Comparison of ENCODE assay signal across 2 cellular contexts in genomic region chr2:120769787-120770120, GRCh38.
TF ChIP-seq lines count a peak whose summit lies in the region.

No MANE protein-coding gene starts in this region.

TF ChIP-seq in HEK293, 187 proteins besides CTCF, POLR2A, EP300 and RAD21:
- TF ChIP-seq ZNF366 (tag by site-specific recombination; conservative IDR thresholded peaks at IDR 0.05) (no peak), ZFP41 (tag by site-specific recombination; IDR thresholded peaks at IDR 0.05; ENCODE audit: borderline replicate concordance) (no peak), ZNF16 (tag by site-specific recombination; IDR thresholded peaks at IDR 0.05; ENCODE audit: low read depth) (no peak), SETDB1 (IDR thresholded peaks at IDR 0.05; ENCODE audit: insufficient read length, low read length) (no peak), ZNF664 (tag by site-specific recombination; IDR thresholded peaks at IDR 0.05) (no peak), ZNF658 (tag by site-specific recombination; IDR thresholded peaks at IDR 0.05) (no peak)

TF ChIP-seq in H1, 55 proteins besides CTCF, POLR2A, EP300 and RAD21:
- no peak for TF ChIP-seq KDM5A (IDR thresholded peaks at IDR 0.05; ENCODE audit: low read length)
- no peak for TF ChIP-seq BACH1 (IDR thresholded peaks at IDR 0.05; ENCODE audit: low read length)
- TF ChIP-seq SRF (IDR thresholded peaks at IDR 0.05; ENCODE audit: low read depth, low read length), result no peak
- TF ChIP-seq FOSL1 (IDR thresholded peaks at IDR 0.05; ENCODE audit: insufficient read depth, low read depth, low read length), result no peak
- no peak for TF ChIP-seq CREB1 (IDR thresholded peaks at IDR 0.05)
- TF ChIP-seq JUND (IDR thresholded peaks at IDR 0.05; ENCODE audit: low read length), result no peak
- TF ChIP-seq NRF1 (IDR thresholded peaks at IDR 0.05; ENCODE audit: low read depth, low read length), result no peak
- TF ChIP-seq MAFK (IDR thresholded peaks at IDR 0.05; ENCODE audit: low read depth, low read length), result no peak
- TF ChIP-seq E2F6 (IDR thresholded peaks at IDR 0.05), result no peak
- TF ChIP-seq CHD2 (IDR thresholded peaks at IDR 0.05; ENCODE audit: low read length), result no peak
- no peak for TF ChIP-seq SIRT6 (IDR thresholded peaks at IDR 0.05; ENCODE audit: low read length)
- no peak for TF ChIP-seq MAX (IDR thresholded peaks at IDR 0.05)
- no peak for TF ChIP-seq POU5F1 (IDR thresholded peaks at IDR 0.05; ENCODE audit: low read depth, low read length)
- no peak for TF ChIP-seq RBBP5 (IDR thresholded peaks at IDR 0.05; ENCODE audit: borderline replicate concordance, low read depth, low read length)
- no peak for TF ChIP-seq CBX8 (IDR thresholded peaks at IDR 0.05; ENCODE audit: borderline replicate concordance, low read depth, low read length)
- no peak for TF ChIP-seq KDM1A (IDR thresholded peaks at IDR 0.05; ENCODE audit: borderline replicate concordance, low read length)
- TF ChIP-seq KDM4A (IDR thresholded peaks at IDR 0.05; ENCODE audit: low read depth, low read length, severe bottlenecking), result no peak
- no peak for TF ChIP-seq USF2 (IDR thresholded peaks at IDR 0.05; ENCODE audit: low read length)
- TF ChIP-seq TBP (IDR thresholded peaks at IDR 0.05; ENCODE audit: low read depth, low read length), result no peak
- TF ChIP-seq SP2 (IDR thresholded peaks at IDR 0.05; ENCODE audit: low read length), result no peak
TF ChIP-seq in H1: peak in this region for 0.
